In genomic region chr2:206276169-206276927, GRCh38 we compare ENCODE assay signal across 1 cellular context.
TF ChIP-seq lines count a peak whose summit lies in the region.

No MANE protein-coding gene starts in this region.

TF ChIP-seq in IMR-90, 13 proteins besides CTCF, POLR2A, EP300 and RAD21 (continued from another document):
- TF ChIP-seq ELK1 (IDR thresholded peaks at IDR 0.05; ENCODE audit: borderline replicate concordance, low read depth, low read length) = no peak
- TF ChIP-seq RFX5 (IDR thresholded peaks at IDR 0.05; ENCODE audit: low read depth, low read length) = no peak
- TF ChIP-seq CHD1 (IDR thresholded peaks at IDR 0.05; ENCODE audit: low read depth, low read length) = no peak
- TF ChIP-seq MXI1 (IDR thresholded peaks at IDR 0.05; ENCODE audit: borderline replicate concordance, low read depth, low read length) = no peak
- TF ChIP-seq BHLHE40 (IDR thresholded peaks at IDR 0.05; ENCODE audit: low read depth, low read length) = no peak
